13 cellular contexts compared by ENCODE assay signal in genomic region chr15:43094416-43095039, GRCh38.
"Had no signal": no experiment of that assay in that cellular context is flagged by ENCODE, and none has a peak within 500 bp of the region (broad histone marks: within the 10 kb centered on the region; RNA-seq: fewer than 3 reads in every experiment).

No MANE protein-coding gene starts in this region.

- H3K36me3 ChIP-seq: adrenal gland, thyroid gland had no signal

- H3K27ac ChIP-seq: adrenal gland, thyroid gland had no signal

- H3K27ac Mint-ChIP-seq: activated B cell treated with CpG ODN at 0.5 μM for 24 hours; activated CD8-positive, alpha-beta T cell treated with anti-CD3 and anti-CD28 coated beads, Interleukin-2, amount 10 ng/mL, durations not matched to agents 7 days and 5 days; activated naive CD4-positive, alpha-beta T cell treated with anti-CD3 and anti-CD28 coated beads, Interleukin-2, amount 50 U/mL, for 24 hours had no signal

- H3K9me3 Mint-ChIP-seq: activated B cell treated with CpG ODN at 0.5 μM for 24 hours; activated naive CD4-positive, alpha-beta T cell treated with anti-CD3 and anti-CD28 coated beads, Interleukin-2, amount 50 U/mL, for 24 hours; effector memory CD8-positive, alpha-beta T cell; naive thymus-derived CD4-positive, alpha-beta T cell had no signal

- H3K9me3 ChIP-seq: adrenal gland, thyroid gland had no signal

- DNase-seq: activated B cell treated with CpG ODN at 0.5 μM for 24 hours; activated CD4-positive, alpha-beta T cell treated with anti-CD3 and anti-CD28 coated beads for 48 hours; activated CD8-positive, alpha-beta T cell treated with anti-CD3 and anti-CD28 coated beads, Interleukin-2, amount 10 ng/mL, durations not matched to agents 7 days and 5 days; activated gamma-delta T cell; activated T-cell treated with anti-CD3 and anti-CD28 coated beads, Interleukin-2, amount 50 U/mL, for 48 hours; adrenal gland; effector memory CD8-positive, alpha-beta T cell; left cardiac atrium; naive thymus-derived CD4-positive, alpha-beta T cell; retina; stimulated activated naive CD4-positive, alpha-beta T cell; thyroid gland had no signal

- ATAC-seq: activated CD8-positive, alpha-beta T cell treated with anti-CD3 and anti-CD28 coated beads, Interleukin-2, amount 10 ng/mL, durations not matched to agents 7 days and 5 days; effector memory CD8-positive, alpha-beta T cell; naive thymus-derived CD4-positive, alpha-beta T cell had no signal

- H3K27me3 Mint-ChIP-seq: activated B cell treated with CpG ODN at 0.5 μM for 24 hours; activated naive CD4-positive, alpha-beta T cell treated with anti-CD3 and anti-CD28 coated beads, Interleukin-2, amount 50 U/mL, for 24 hours; effector memory CD8-positive, alpha-beta T cell; naive thymus-derived CD4-positive, alpha-beta T cell had no signal

- H3K27me3 ChIP-seq: adrenal gland, thyroid gland had no signal

- H3K4me3 Mint-ChIP-seq: activated B cell treated with CpG ODN at 0.5 μM for 24 hours; activated CD8-positive, alpha-beta T cell treated with anti-CD3 and anti-CD28 coated beads, Interleukin-2, amount 10 ng/mL, durations not matched to agents 7 days and 5 days; activated naive CD4-positive, alpha-beta T cell treated with anti-CD3 and anti-CD28 coated beads, Interleukin-2, amount 50 U/mL, for 24 hours; effector memory CD8-positive, alpha-beta T cell had no signal

- H3K4me3 ChIP-seq: adrenal gland, thyroid gland had no signal
